10 cellular contexts compared by ENCODE assay signal in the genomic region with DNA sequence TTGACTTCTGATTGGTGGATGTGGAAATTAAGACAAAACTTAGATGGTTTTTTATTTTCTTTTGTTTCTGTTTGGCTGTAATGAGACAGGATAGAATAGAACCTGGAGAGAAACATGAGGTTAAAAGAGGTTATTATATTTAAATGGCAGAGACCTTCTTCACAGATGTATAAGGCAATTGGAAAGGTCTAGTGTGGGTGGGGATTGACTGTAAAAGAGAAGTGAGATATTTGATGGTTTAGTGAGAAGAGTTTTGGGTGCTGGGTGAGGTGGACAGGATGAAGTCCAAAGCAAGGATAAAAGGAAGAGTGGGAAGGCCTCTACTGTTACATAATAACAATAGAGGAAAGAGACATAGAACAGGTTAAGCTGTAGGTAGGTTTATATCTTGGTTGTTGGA. TPM values are rescaled to one million over a fixed set of nuclear protein-coding genes. Genes with fewer than 3 reads are reported as not detected.
"Had no signal": no experiment of that assay in that cellular context is flagged by ENCODE, and none has a peak within 500 bp of the region (broad histone marks: within the 10 kb centered on the region; RNA-seq: fewer than 3 reads in every experiment).

No MANE protein-coding gene starts in this region.

- H3K4me3 ChIP-seq: GM23338 had no signal

- H3K4me3 Mint-ChIP-seq: GM23338, H9, HFFc6, IgD-negative memory B cell had no signal

- H3K27ac ChIP-seq: HL-60 had no signal

- H3K9me3 Mint-ChIP-seq: GM23338, H9, HFFc6 had no signal

- H3K36me3 Mint-ChIP-seq: IgD-negative memory B cell had no signal

- H2AFZ ChIP-seq: GM23338 had no signal

- ATAC-seq: GM23338, HepG2 had no signal

- H3K27ac Mint-ChIP-seq: GM23338, H9, HFFc6, IgD-negative memory B cell had no signal

- H3K4me1 Mint-ChIP-seq: GM23338, H9, IgD-negative memory B cell had no signal

- FAIRE-seq: H1, H54, HepG2 had no signal

- DNase-seq: H9, HCEC 1CT, HFFc6, KG1 had no signal

- H3K4me2 ChIP-seq: GM23338 had no signal

RNA-seq across cellular contexts. Expression of a gene that starts 43.8 kb away (rescaled TPM):
- polyA plus RNA-seq: IgD-negative memory B cell had no signal
